8 cellular contexts compared by ENCODE assay signal in genomic region chr3:37308247-37308646, GRCh38.
A peak's percentile ranks its signal among the peaks of the same experiment; 100 is the strongest.
DNase-seq lines count a peak whose midpoint lies in the region; ATAC-seq, FAIRE-seq and TF ChIP-seq lines count a peak whose summit lies in the region.

No MANE protein-coding gene starts in this region.

- intact Hi-C loops in natural killer cell (cut with micrococcal nuclease) = no loop called here
- intact Hi-C loops in activated CD4-positive, alpha-beta T cell treated with anti-CD3 and anti-CD28 coated beads, Interleukin-2, amount 10 ng/mL, durations not matched to agents 24 days and 14 days (cut with micrococcal nuclease) = no loop called here

- H3K4me3 Mint-ChIP-seq in natural killer cell = no peak overlapping the region
- H3K4me3 Mint-ChIP-seq in natural killer cell treated with Interleukin-12 subunit alpha and Interleukin-12 subunit beta and Interleukin-15 and Interleukin-18, amount 100 ng/mL, for 72 hours = no peak overlapping the region
- no peak overlapping the region for H3K4me3 Mint-ChIP-seq in activated CD4-positive, alpha-beta T cell treated with anti-CD3 and anti-CD28 coated beads, Interleukin-2, amount 10 ng/mL, durations not matched to agents 24 days and 14 days

- peak; percentile 26 for TF ChIP-seq CTCF in natural killer cell (IDR thresholded peaks at IDR 0.05)
- peak; percentile 63 for TF ChIP-seq CTCF in foreskin keratinocyte (conservative IDR thresholded peaks at IDR 0.05)

- no peaks in the 10 kb centered on the region for H3K27me3 ChIP-seq in foreskin keratinocyte

- no peaks in the 10 kb centered on the region for H3K4me1 ChIP-seq in foreskin keratinocyte

- peaks cover 29% of the 10 kb centered on the region in 2 donors for H3K4me1 Mint-ChIP-seq in natural killer cell
- peaks cover 18% of the 10 kb centered on the region in 2 donors for H3K4me1 Mint-ChIP-seq in natural killer cell treated with Interleukin-12 subunit alpha and Interleukin-12 subunit beta and Interleukin-15 and Interleukin-18, amount 100 ng/mL, for 72 hours (ENCODE audit: low read depth in 2 of 2)
- peaks cover 12% of the 10 kb centered on the region for H3K4me1 Mint-ChIP-seq in activated CD4-positive, alpha-beta T cell treated with anti-CD3 and anti-CD28 coated beads, Interleukin-2, amount 10 ng/mL, durations not matched to agents 24 days and 14 days

- FAIRE-seq in RCC 7860 (lab: Jason Lieb, UNC) = peak; percentile 40

- no peak overlapping the region for H3K27ac Mint-ChIP-seq in natural killer cell
- H3K27ac Mint-ChIP-seq in natural killer cell treated with Interleukin-12 subunit alpha and Interleukin-12 subunit beta and Interleukin-15 and Interleukin-18, amount 100 ng/mL, for 72 hours = no peak overlapping the region
- H3K27ac Mint-ChIP-seq in activated CD4-positive, alpha-beta T cell treated with anti-CD3 and anti-CD28 coated beads, Interleukin-2, amount 10 ng/mL, durations not matched to agents 24 days and 14 days = no peak overlapping the region

- no peaks in the 10 kb centered on the region for H3K27me3 Mint-ChIP-seq in natural killer cell (ENCODE audit: low read depth in 2 of 2)
- no peaks in the 10 kb centered on the region for H3K27me3 Mint-ChIP-seq in natural killer cell treated with Interleukin-12 subunit alpha and Interleukin-12 subunit beta and Interleukin-15 and Interleukin-18, amount 100 ng/mL, for 72 hours
- no peaks in the 10 kb centered on the region for H3K27me3 Mint-ChIP-seq in activated CD4-positive, alpha-beta T cell treated with anti-CD3 and anti-CD28 coated beads, Interleukin-2, amount 10 ng/mL, durations not matched to agents 24 days and 14 days

- no peak for DNase-seq in natural killer cell
- no peak for DNase-seq in natural killer cell treated with Interleukin-12 subunit alpha and Interleukin-12 subunit beta and Interleukin-15 and Interleukin-18, amount 100 ng/mL, for 72 hours (ENCODE audit: low spot score)
- DNase-seq in RCC 7860 (ENCODE audit: low spot score) = no peak
- DNase-seq in foreskin keratinocyte = no peak
- DNase-seq in HuH-7 (ENCODE audit: low spot score) = no peak
- DNase-seq in activated CD4-positive, alpha-beta T cell treated with anti-CD3 and anti-CD28 coated beads, Interleukin-2, amount 10 ng/mL, durations not matched to agents 24 days and 14 days = no peak
- no peak for DNase-seq in central memory CD4-positive, alpha-beta T cell

- ATAC-seq in natural killer cell = peak in 2 of 3 donors; percentile 42 to 50
- no peak for ATAC-seq in natural killer cell treated with Interleukin-12 subunit alpha and Interleukin-12 subunit beta and Interleukin-15 and Interleukin-18, amount 100 ng/mL, for 72 hours
- ATAC-seq in foreskin keratinocyte = peak; percentile 66
- no peak for ATAC-seq in HG02885 (IDR thresholded peaks at IDR 0.05; ENCODE audit: poor library complexity, unreplicated experiment)

- H3K27ac ChIP-seq in foreskin keratinocyte = no peak overlapping the region

- H3K36me3 Mint-ChIP-seq in natural killer cell = no peaks in the 10 kb centered on the region
- peaks cover 2% of the 10 kb centered on the region for H3K36me3 Mint-ChIP-seq in natural killer cell treated with Interleukin-12 subunit alpha and Interleukin-12 subunit beta and Interleukin-15 and Interleukin-18, amount 100 ng/mL, for 72 hours
- H3K36me3 Mint-ChIP-seq in activated CD4-positive, alpha-beta T cell treated with anti-CD3 and anti-CD28 coated beads, Interleukin-2, amount 10 ng/mL, durations not matched to agents 24 days and 14 days (ENCODE audit: low read depth) = peaks cover 16% of the 10 kb centered on the region

- no peaks in the 10 kb centered on the region for H3K9me3 Mint-ChIP-seq in natural killer cell
- no peaks in the 10 kb centered on the region for H3K9me3 Mint-ChIP-seq in natural killer cell treated with Interleukin-12 subunit alpha and Interleukin-12 subunit beta and Interleukin-15 and Interleukin-18, amount 100 ng/mL, for 72 hours
- no peaks in the 10 kb centered on the region for H3K9me3 Mint-ChIP-seq in activated CD4-positive, alpha-beta T cell treated with anti-CD3 and anti-CD28 coated beads, Interleukin-2, amount 10 ng/mL, durations not matched to agents 24 days and 14 days

Comparison
In these comparisons a context has a peak if more than half of its experiments do, and no peak if none do; other contexts are left out.
1. ATAC-seq: peak in natural killer cell (2 of 3) and foreskin keratinocyte (single experiment); none in natural killer cell treated with Interleukin-12 subunit alpha and Interleukin-12 subunit beta and Interleukin-15 and Interleukin-18, amount 100 ng/mL, for 72 hours (0 of 2) and HG02885 (single experiment).